16 cellular contexts compared by ENCODE assay signal in genomic region chr2:188701836-188702235, GRCh38.
DNase-seq lines count a peak whose midpoint lies in the region; ATAC-seq and TF ChIP-seq lines count a peak whose summit lies in the region.
"Had no signal": no experiment of that assay in that cellular context is flagged by ENCODE, and none has a peak within 500 bp of the region (broad histone marks: within the 10 kb centered on the region; RNA-seq: fewer than 3 reads in every experiment).

No MANE protein-coding gene starts in this region.

- H3K9me3 ChIP-seq in A673 (ENCODE audit: low read depth, low read length, poor library complexity, severe bottlenecking) = no peaks in the 10 kb centered on the region
- no peaks in the 10 kb centered on the region for H3K9me3 ChIP-seq in PC-3 (ENCODE audit: low read length)
- H3K9me3 ChIP-seq in Peyer's patch = no peaks in the 10 kb centered on the region
- H3K9me3 ChIP-seq in HAP-1 = no peaks in the 10 kb centered on the region
- H3K9me3 ChIP-seq: pancreas, thoracic aorta had no signal

- no peak overlapping the region for H3K4me3 Mint-ChIP-seq in HFFc6
- H3K4me3 Mint-ChIP-seq: activated CD4-positive, alpha-beta memory T cell treated with anti-CD3 and anti-CD28 coated beads, Interleukin-2, amount 10 ng/mL, durations not matched to agents 7 days and 5 days had no signal

- peaks cover 13% of the 10 kb centered on the region for H3K4me1 Mint-ChIP-seq in HFFc6 (ENCODE audit: low read depth)
- H3K4me1 Mint-ChIP-seq: activated CD4-positive, alpha-beta memory T cell treated with anti-CD3 and anti-CD28 coated beads, Interleukin-2, amount 10 ng/mL, durations not matched to agents 7 days and 5 days had no signal

- no peaks in the 10 kb centered on the region for H3K79me2 ChIP-seq in PC-3 (ENCODE audit: low read length)

- no peaks in the 10 kb centered on the region for H3F3A ChIP-seq in PC-3 (ENCODE audit: low read length, unreplicated experiment)

- intact Hi-C loops in A673 (cut with micrococcal nuclease; ENCODE audit: unreplicated experiment) (no loop called here), PC-3 (cut with micrococcal nuclease) (no loop called here)

- CTCF ChIA-PET in A673 (lab: Charles Lee) (no interaction called here), PC-3 (lab: Charles Lee) (no interaction called here)

- H4K20me1 ChIP-seq in PC-3 (ENCODE audit: low read length) = no peaks in the 10 kb centered on the region

- peak overlapping the region; percentile 40; the same call in 1 of the 2 replicates for H2AFZ ChIP-seq in PC-3 (ENCODE audit: low read length)

- H3K9me3 Mint-ChIP-seq in HFFc6 = peaks cover 6% of the 10 kb centered on the region; the same call in 1 of the 2 replicates
- H3K9me3 Mint-ChIP-seq: activated CD4-positive, alpha-beta memory T cell treated with anti-CD3 and anti-CD28 coated beads, Interleukin-2, amount 10 ng/mL, durations not matched to agents 7 days and 5 days; activated T-helper 2 cell treated with anti-CD3 and anti-CD28 coated beads, Interferon-gamma antibody, Interleukin-2, Interleukin-4, amounts not matched to agents 10 μg/mL and 5 μg/mL and 100 μg/mL, durations not matched to agents 14 hours and 24 hours and 36 hours had no signal

- TF ChIP-seq CTCF in A673 (conservative IDR thresholded peaks at IDR 0.05; ENCODE audit: low read depth, low read length) (no peak), HFFc6 (IDR thresholded peaks at IDR 0.05) (no peak), PC-3 (conservative IDR thresholded peaks at IDR 0.05; ENCODE audit: low read depth, low read length) (no peak), epithelial cell of esophagus (IDR thresholded peaks at IDR 0.05; ENCODE audit: insufficient read depth, low read depth, low read length, missing control alignments) (no peak), Peyer's patch (IDR thresholded peaks at IDR 0.05) (no peak)

- no peak for TF ChIP-seq POLR2A in Peyer's patch (IDR thresholded peaks at IDR 0.05)

- peak; percentile 82 for DNase-seq in A673 (ENCODE audit: low spot score)
- DNase-seq in HFFc6 = peak; percentile 39
- peak; percentile 42 for DNase-seq in PC-3
- peak; percentile 44 for DNase-seq in epithelial cell of esophagus (ENCODE audit: low read depth)
- DNase-seq in Peyer's patch = no peak
- DNase-seq in HAP-1 (ENCODE audit: low spot score in 2 of 2) = no peak
- DNase-seq in activated CD4-positive, alpha-beta T cell treated with anti-CD3 and anti-CD28 coated beads, Interleukin-2, amount 50 U/mL, for 1 hour = no peak
- DNase-seq in NCI-H2196 (lab: John Stamatoyannopoulos, UW; ENCODE audit: unreplicated experiment) = no peak
- DNase-seq: activated CD4-positive, alpha-beta memory T cell treated with anti-CD3 and anti-CD28 coated beads, Interleukin-2, amount 10 ng/mL, durations not matched to agents 7 days and 5 days; effector CD8-positive, alpha-beta T cell; NCI-H2029; NCI-H82; pancreas had no signal

- no peaks in the 10 kb centered on the region; the same call in 1 of the 2 replicates for H3K27me3 Mint-ChIP-seq in HFFc6 (ENCODE audit: insufficient read depth)
- H3K27me3 Mint-ChIP-seq: activated CD4-positive, alpha-beta memory T cell treated with anti-CD3 and anti-CD28 coated beads, Interleukin-2, amount 10 ng/mL, durations not matched to agents 7 days and 5 days had no signal

- no peak overlapping the region for H3K4me2 ChIP-seq in PC-3 (ENCODE audit: low read length)

- H3K4me1 ChIP-seq in A673 (ENCODE audit: insufficient read depth, low read length, poor library complexity, severe bottlenecking) (peaks cover 24% of the 10 kb centered on the region), PC-3 (ENCODE audit: insufficient read depth, low read length) (peaks cover 7% of the 10 kb centered on the region), Peyer's patch (no peaks in the 10 kb centered on the region), HAP-1 (no peaks in the 10 kb centered on the region)
- H3K4me1 ChIP-seq: pancreas had no signal

- H3K27ac Mint-ChIP-seq in HFFc6 = no peak overlapping the region; the same call in 1 of the 2 replicates
- H3K27ac Mint-ChIP-seq: activated CD4-positive, alpha-beta memory T cell treated with anti-CD3 and anti-CD28 coated beads, Interleukin-2, amount 10 ng/mL, durations not matched to agents 7 days and 5 days; activated T-helper 2 cell treated with anti-CD3 and anti-CD28 coated beads, Interferon-gamma antibody, Interleukin-2, Interleukin-4, amounts not matched to agents 10 μg/mL and 5 μg/mL and 100 μg/mL, durations not matched to agents 14 hours and 24 hours and 36 hours had no signal

- H3K36me3 Mint-ChIP-seq in HFFc6 (ENCODE audit: low read depth) = peaks cover 7% of the 10 kb centered on the region

- no peaks in the 10 kb centered on the region for H3K9me2 ChIP-seq in PC-3 (replicated peaks; ENCODE audit: low read length)

- H3K4me3 ChIP-seq in A673 (ENCODE audit: low read depth, low read length, poor library complexity, severe bottlenecking) (no peak overlapping the region), PC-3 (ENCODE audit: low read length) (no peak overlapping the region), epithelial cell of esophagus (ENCODE audit: low read length) (no peak overlapping the region), Peyer's patch (no peak overlapping the region), HAP-1 (no peak overlapping the region)
- H3K4me3 ChIP-seq: pancreas, thoracic aorta had no signal

- H3K36me3 ChIP-seq in A673 (ENCODE audit: insufficient read depth, low read length, poor library complexity, severe bottlenecking) = no peaks in the 10 kb centered on the region
- H3K36me3 ChIP-seq in PC-3 (ENCODE audit: low read depth, low read length) = no peaks in the 10 kb centered on the region
- H3K36me3 ChIP-seq in Peyer's patch = no peaks in the 10 kb centered on the region
- no peaks in the 10 kb centered on the region for H3K36me3 ChIP-seq in HAP-1 (replicated peaks)
- H3K36me3 ChIP-seq: pancreas, thoracic aorta had no signal

- POLR2A ChIA-PET in A673 (lab: Charles Lee; ENCODE audit: low non-redundant PET) = interaction anchor here (0.8 kb wide), 1 partner anchor 106 kb away, joined by 5 read pairs; no protein-coding TSS in a partner anchor
- POLR2A ChIA-PET in PC-3 (lab: Charles Lee; ENCODE audit: unreplicated experiment) = no interaction called here

- in situ Hi-C loops in HAP-1 (cut with MboI; ENCODE audit: low sequenced_read_pairs) = no loop called here

- H3K27me3 ChIP-seq in A673 (replicated peaks; ENCODE audit: insufficient read depth, low read depth, low read length, poor library complexity) (no peaks in the 10 kb centered on the region), PC-3 (ENCODE audit: low read length) (no peaks in the 10 kb centered on the region), Peyer's patch (no peaks in the 10 kb centered on the region), HAP-1 (ENCODE audit: low read depth) (no peaks in the 10 kb centered on the region)
- H3K27me3 ChIP-seq: pancreas had no signal

- BruUV-seq in A673 (replicated peaks; lab: Mats Ljungman, UMichigan) = no TSS peak
- no TSS peak for BruUV-seq in PC-3 (replicated peaks; lab: Mats Ljungman, UMichigan)

- H3K27ac ChIP-seq in A673 (ENCODE audit: low read depth, low read length, poor library complexity, severe bottlenecking) (peak overlapping the region; percentile 51), PC-3 (ENCODE audit: low read length) (no peak overlapping the region), Peyer's patch (no peak overlapping the region)
- H3K27ac ChIP-seq: HL-60, pancreas, thoracic aorta had no signal

- peak; percentile 63 for ATAC-seq in PC-3
- ATAC-seq: pancreas had no signal

- H3K9ac ChIP-seq in PC-3 (ENCODE audit: low read length) = no peak overlapping the region

Comparison
In these comparisons a context has a peak if more than half of its experiments do, and no peak if none do; other contexts are left out.
1. DNase-seq: peak in A673 (single experiment), HFFc6 (single experiment), PC-3 (single experiment) and epithelial cell of esophagus (single experiment); none in Peyer's patch (0 of 3), HAP-1 (0 of 2), activated CD4-positive, alpha-beta T cell treated with anti-CD3 and anti-CD28 coated beads, Interleukin-2, amount 50 U/mL, for 1 hour (single experiment) and NCI-H2196 (single experiment).